ENCODE assay signal across 1 cellular context in the genomic region with DNA sequence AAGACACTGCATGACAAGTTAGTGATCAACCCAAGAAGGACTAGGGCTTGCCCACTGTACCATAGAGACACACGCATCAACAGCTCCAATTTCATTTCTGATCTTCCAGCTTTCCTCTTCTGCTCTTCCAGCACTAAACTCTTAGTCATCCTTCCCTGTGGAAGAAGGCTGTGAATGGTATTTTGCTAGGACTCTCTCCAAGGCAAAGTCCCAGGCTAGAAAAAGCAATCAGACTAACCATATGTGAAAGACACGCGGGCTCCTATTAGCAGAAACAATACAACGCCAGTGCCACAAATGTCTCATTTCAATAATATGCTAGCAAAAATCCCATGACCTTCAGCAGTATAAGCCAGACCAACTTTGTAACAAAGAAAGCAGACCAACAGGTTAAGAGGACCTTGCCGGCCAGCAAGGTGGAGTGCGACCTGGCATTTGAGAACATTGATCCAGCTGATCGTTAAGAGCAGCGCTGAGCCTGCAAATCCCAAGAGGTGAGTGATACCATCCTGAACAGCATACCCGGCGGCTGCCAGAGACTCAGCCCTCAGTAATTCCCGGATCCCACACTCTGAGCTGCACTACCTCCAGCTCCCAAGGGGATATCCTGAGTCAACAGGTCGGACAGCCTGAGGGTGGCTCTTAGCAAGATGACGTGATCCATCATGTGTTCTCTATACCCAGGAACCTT.
TF ChIP-seq lines count a peak whose summit lies in the region.

No MANE protein-coding gene starts in this region.

TF ChIP-seq in GM23338, 12 proteins besides CTCF, POLR2A, EP300 and RAD21 (continued from another document):
- TF ChIP-seq, protein P1, sequence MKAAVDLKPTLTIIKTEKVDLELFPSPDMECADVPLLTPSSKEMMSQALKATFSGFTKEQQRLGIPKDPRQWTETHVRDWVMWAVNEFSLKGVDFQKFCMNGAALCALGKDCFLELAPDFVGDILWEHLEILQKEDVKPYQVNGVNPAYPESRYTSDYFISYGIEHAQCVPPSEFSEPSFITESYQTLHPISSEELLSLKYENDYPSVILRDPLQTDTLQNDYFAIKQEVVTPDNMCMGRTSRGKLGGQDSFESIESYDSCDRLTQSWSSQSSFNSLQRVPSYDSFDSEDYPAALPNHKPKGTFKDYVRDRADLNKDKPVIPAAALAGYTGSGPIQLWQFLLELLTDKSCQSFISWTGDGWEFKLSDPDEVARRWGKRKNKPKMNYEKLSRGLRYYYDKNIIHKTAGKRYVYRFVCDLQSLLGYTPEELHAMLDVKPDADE (IDR thresholded peaks at IDR 0.05): no peak
- no peak for TF ChIP-seq ZNF331 (CRISPR knock-in tag; IDR thresholded peaks at IDR 0.05; ENCODE audit: low read depth)
- no peak for TF ChIP-seq EZH2phosphoT487 (IDR thresholded peaks at IDR 0.05; ENCODE audit: unreplicated experiment)
- no peak for TF ChIP-seq CREB1 (CRISPR knock-in tag; IDR thresholded peaks at IDR 0.05; ENCODE audit: low read depth)
- TF ChIP-seq, protein P2, sequence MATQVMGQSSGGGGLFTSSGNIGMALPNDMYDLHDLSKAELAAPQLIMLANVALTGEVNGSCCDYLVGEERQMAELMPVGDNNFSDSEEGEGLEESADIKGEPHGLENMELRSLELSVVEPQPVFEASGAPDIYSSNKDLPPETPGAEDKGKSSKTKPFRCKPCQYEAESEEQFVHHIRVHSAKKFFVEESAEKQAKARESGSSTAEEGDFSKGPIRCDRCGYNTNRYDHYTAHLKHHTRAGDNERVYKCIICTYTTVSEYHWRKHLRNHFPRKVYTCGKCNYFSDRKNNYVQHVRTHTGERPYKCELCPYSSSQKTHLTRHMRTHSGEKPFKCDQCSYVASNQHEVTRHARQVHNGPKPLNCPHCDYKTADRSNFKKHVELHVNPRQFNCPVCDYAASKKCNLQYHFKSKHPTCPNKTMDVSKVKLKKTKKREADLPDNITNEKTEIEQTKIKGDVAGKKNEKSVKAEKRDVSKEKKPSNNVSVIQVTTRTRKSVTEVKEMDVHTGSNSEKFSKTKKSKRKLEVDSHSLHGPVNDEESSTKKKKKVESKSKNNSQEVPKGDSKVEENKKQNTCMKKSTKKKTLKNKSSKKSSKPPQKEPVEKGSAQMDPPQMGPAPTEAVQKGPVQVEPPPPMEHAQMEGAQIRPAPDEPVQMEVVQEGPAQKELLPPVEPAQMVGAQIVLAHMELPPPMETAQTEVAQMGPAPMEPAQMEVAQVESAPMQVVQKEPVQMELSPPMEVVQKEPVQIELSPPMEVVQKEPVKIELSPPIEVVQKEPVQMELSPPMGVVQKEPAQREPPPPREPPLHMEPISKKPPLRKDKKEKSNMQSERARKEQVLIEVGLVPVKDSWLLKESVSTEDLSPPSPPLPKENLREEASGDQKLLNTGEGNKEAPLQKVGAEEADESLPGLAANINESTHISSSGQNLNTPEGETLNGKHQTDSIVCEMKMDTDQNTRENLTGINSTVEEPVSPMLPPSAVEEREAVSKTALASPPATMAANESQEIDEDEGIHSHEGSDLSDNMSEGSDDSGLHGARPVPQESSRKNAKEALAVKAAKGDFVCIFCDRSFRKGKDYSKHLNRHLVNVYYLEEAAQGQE (IDR thresholded peaks at IDR 0.05; ENCODE audit: unreplicated experiment): no peak
- no peak for TF ChIP-seq POLR2AphosphoS5 (IDR thresholded peaks at IDR 0.05; ENCODE audit: low read depth)
- TF ChIP-seq STAT1 (IDR thresholded peaks at IDR 0.05; ENCODE audit: unreplicated experiment): no peak
